Comparison of ENCODE assay signal across 3 cellular contexts in genomic region chr20:7974785-7975435, GRCh38.
A peak's percentile ranks its signal among the peaks of the same experiment; 100 is the strongest.
TF ChIP-seq lines count a peak whose summit lies in the region.

No MANE protein-coding gene starts in this region.

TF ChIP-seq in IMR-90, 13 proteins besides CTCF, POLR2A, EP300 and RAD21:
- TF ChIP-seq NFE2L2 (IDR thresholded peaks at IDR 0.05; ENCODE audit: low read depth, low read length) (no peak), CEBPB (IDR thresholded peaks at IDR 0.05; ENCODE audit: low read depth, low read length) (peak; percentile 52; the same call in 1 of the 2 replicates), MAFK (IDR thresholded peaks at IDR 0.05; ENCODE audit: low read depth, low read length) (no peak)
TF ChIP-seq in IMR-90: peak in this region for 1.

TF ChIP-seq in K562, 482 proteins besides CTCF, POLR2A, EP300 and RAD21:
- TF ChIP-seq ZNF23 (CRISPR knock-in tag; IDR thresholded peaks at IDR 0.05) (no peak), CEBPB (tag; IDR thresholded peaks at IDR 0.05) (peak; percentile 22; the same call in 1 of the 2 replicates)

TF ChIP-seq in HepG2, 621 proteins besides CTCF, POLR2A, EP300 and RAD21:
- no peak for TF ChIP-seq MZF1 (CRISPR knock-in tag; IDR thresholded peaks at IDR 0.05; ENCODE audit: borderline replicate concordance)
- TF ChIP-seq CEBPB (IDR thresholded peaks at IDR 0.05; ENCODE audit: borderline replicate concordance, low read depth, low read length): peak; percentile 60; the same call in 1 of the 2 replicates
- TF ChIP-seq NRL (CRISPR knock-in tag; IDR thresholded peaks at IDR 0.05; ENCODE audit: borderline replicate concordance): no peak
